Comparison of ENCODE assay signal across 8 cellular contexts in the genomic region with DNA sequence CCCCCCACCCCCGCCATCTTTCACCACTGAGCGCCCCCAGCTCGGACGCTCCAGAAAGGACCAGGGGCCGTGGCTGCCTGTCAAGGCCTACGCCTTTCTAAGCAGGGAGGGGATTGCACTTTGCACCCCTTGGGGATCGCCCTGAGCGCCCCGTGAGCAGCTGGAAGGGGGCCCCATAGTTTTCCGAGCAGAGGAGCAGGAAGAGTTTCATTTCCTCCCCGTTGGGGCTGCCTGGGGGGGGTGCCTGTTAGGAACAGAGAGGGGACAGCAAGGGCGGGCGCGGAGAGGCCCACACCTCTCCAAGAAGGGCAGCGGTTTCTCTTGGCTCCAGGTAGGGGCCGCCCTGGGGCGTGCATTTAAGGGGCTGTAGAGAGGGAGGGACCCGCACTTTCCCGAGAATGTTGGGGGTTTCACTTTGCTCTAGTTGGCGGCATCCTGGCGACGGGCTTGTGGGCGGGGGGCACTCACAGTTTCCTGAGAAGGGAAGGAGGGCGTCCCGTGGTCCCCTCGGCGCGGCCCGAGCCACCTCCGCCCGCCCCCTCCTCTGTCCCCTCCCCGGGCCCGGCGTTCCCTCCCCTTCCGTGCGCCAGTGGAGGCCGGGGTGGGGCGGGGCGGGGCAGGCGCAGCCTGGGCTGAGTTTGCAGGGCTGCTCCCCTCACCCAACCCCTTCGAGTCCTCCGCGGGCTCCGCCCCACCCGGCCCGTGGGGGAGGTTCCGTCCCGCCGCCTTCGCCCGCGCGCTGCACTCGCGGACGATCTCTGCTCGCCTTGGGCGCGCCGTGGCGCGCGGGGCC.
A peak's percentile ranks its signal among the peaks of the same experiment; 100 is the strongest.
DNase-seq lines count a peak whose midpoint lies in the region; ATAC-seq, FAIRE-seq and TF ChIP-seq lines count a peak whose summit lies in the region.

No MANE protein-coding gene starts in this region.

- H3K36me3 ChIP-seq in ascending aorta = no peaks in the 10 kb centered on the region
- no peaks in the 10 kb centered on the region for H3K36me3 ChIP-seq in iPS DF 6.9 (ENCODE audit: control insufficient read depth, insufficient read depth, low read length)
- peaks cover 0 to 2% of the 10 kb centered on the region in 2 donors for H3K36me3 ChIP-seq in small intestine (ENCODE audit: control insufficient read depth in 2 of 2, insufficient read depth in 2 of 2, low read length in 2 of 2)

- peak; percentile 89 for DNase-seq in GM12892 (ENCODE audit: insufficient read length)
- peak; percentile 78 for DNase-seq in RKO (ENCODE audit: low spot score)
- DNase-seq in ascending aorta (ENCODE audit: low spot score in 2 of 2) = peak; percentile 40 to 91
- DNase-seq in iPS DF 6.9 (ENCODE audit: low read depth, low spot score) = peak; percentile 35
- peak; percentile 94 for DNase-seq in small intestine
- DNase-seq in NCI-H2196 (lab: John Stamatoyannopoulos, UW; ENCODE audit: unreplicated experiment) = no peak
- no peak for DNase-seq in midbrain (lab: John Stamatoyannopoulos, UW)

- FAIRE-seq in GM12892 (lab: Jason Lieb, UNC) (peak; percentile 98), small intestine (lab: Jason Lieb, UNC) (no peak)

- peak; percentile 66; the same call in 1 of the 2 replicates for TF ChIP-seq POLR2A in GM12892 (IDR thresholded peaks at IDR 0.05; ENCODE audit: low read depth, low read length)

- H3K9me3 ChIP-seq in ascending aorta = no peaks in the 10 kb centered on the region
- no peaks in the 10 kb centered on the region for H3K9me3 ChIP-seq in iPS DF 6.9 (ENCODE audit: control insufficient read depth, insufficient read depth, low read length)
- no peaks in the 10 kb centered on the region for H3K9me3 ChIP-seq in small intestine (ENCODE audit: control insufficient read depth, low read depth)

- H3K4me1 ChIP-seq in ascending aorta = peaks cover 0 to 8% of the 10 kb centered on the region in 2 donors
- H3K4me1 ChIP-seq in iPS DF 6.9 (ENCODE audit: control insufficient read depth, insufficient read depth, low read length) = 0 out of 2 replicates have a peak, but pooled peaks cover 1% of the 10 kb centered on the region
- H3K4me1 ChIP-seq in small intestine (ENCODE audit: control insufficient read depth in 2 of 2, insufficient read depth in 1 of 2, low read depth in 1 of 2, low read length in 1 of 2) = peaks cover 0 to 7% of the 10 kb centered on the region in 2 donors

- H3K27me3 ChIP-seq in ascending aorta (no peaks in the 10 kb centered on the region), iPS DF 6.9 (ENCODE audit: control insufficient read depth, insufficient read depth, low read length) (no peaks in the 10 kb centered on the region), small intestine (ENCODE audit: control insufficient read depth in 2 of 2, insufficient read depth in 2 of 2, low read length in 2 of 2) (no peaks in the 10 kb centered on the region)

- intact Hi-C loops in ascending aorta (cut with DNase I) = loop anchor here (2.0 to 10.0 kb wide), 9 partner anchors 82 to 1216 kb away; a partner anchor contains a TSS

- WGBS in iPS DF 6.9 (ENCODE audit: insufficient coverage, insufficient read length) = no CpG with 5 or more reads among the region's 63 CpGs
- 0 to 1% (median 0%) methylated on average over 22 to 63 of the region's 63 CpGs for WGBS in small intestine, 3 donors

- ATAC-seq in HG02759 (IDR thresholded peaks at IDR 0.05; ENCODE audit: unreplicated experiment) = peak; percentile 90

- TF ChIP-seq CTCF in ascending aorta (IDR thresholded peaks at IDR 0.05) = no peak

- H3K4me3 ChIP-seq in ascending aorta (peak overlapping the region; percentile 77 to 94), iPS DF 6.9 (ENCODE audit: low read length) (peak overlapping the region; percentile 81), small intestine (ENCODE audit: low read depth in 1 of 2, low read length in 2 of 2) (peak overlapping the region; percentile 87 to 88)

- H3K27ac ChIP-seq in ascending aorta (peak overlapping the region; percentile 67 to 70), iPS DF 6.9 (ENCODE audit: low read length) (no peak overlapping the region), small intestine (ENCODE audit: low read depth in 1 of 2, low read length in 1 of 2) (peak overlapping the region; percentile 80 to 94)

Comparison
In these comparisons a context has a peak if more than half of its experiments do, and no peak if none do; other contexts are left out.
1. DNase-seq: peak in GM12892 (single experiment), RKO (single experiment), ascending aorta (2 of 2), iPS DF 6.9 (single experiment) and small intestine (single experiment); none in NCI-H2196 (single experiment) and midbrain (single experiment).
2. Peak in every context shown above with its lines, with median percentiles within 50 percentile points of each other: H3K4me3 ChIP-seq.